In the genomic region with DNA sequence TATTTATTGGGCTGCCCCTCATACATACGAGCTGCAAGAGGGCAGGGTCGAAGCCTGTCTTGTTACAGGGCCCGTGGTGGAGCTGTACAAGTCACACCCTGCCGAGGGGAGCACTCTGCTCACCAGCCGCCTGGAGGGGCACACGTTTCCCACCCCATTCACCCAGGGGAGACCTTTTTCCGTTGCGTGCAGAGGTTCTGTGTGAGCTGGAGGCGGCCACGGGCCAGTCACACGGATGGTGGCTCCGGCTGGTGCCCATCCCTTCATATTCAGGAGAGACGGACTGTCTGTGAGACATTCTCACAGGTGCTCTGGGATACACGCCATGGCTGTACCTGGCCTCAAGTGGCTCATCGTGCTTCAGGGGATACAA, we compare ENCODE assay signal across 19 cellular contexts. TPM values are rescaled to one million over a fixed set of nuclear protein-coding genes. Genes with fewer than 3 reads are reported as not detected.
A peak's percentile ranks its signal among the peaks of the same experiment; 100 is the strongest.
DNase-seq lines count a peak whose midpoint lies in the region; ATAC-seq, FAIRE-seq and TF ChIP-seq lines count a peak whose summit lies in the region.
"Had no signal": no experiment of that assay in that cellular context is flagged by ENCODE, and none has a peak within 500 bp of the region (broad histone marks: within the 10 kb centered on the region; RNA-seq: fewer than 3 reads in every experiment).

No MANE protein-coding gene starts in this region.

- no peaks in the 10 kb centered on the region for H3K9me3 Mint-ChIP-seq in activated CD8-positive, alpha-beta T cell treated with anti-CD3 and anti-CD28 coated beads for 36 hours
- H3K9me3 Mint-ChIP-seq in activated CD8-positive, alpha-beta T cell treated with anti-CD3 and anti-CD28 coated beads, Interleukin-2, amount 10 ng/mL, durations not matched to agents 7 days and 5 days (ENCODE audit: insufficient read depth): no peaks in the 10 kb centered on the region
- H3K9me3 Mint-ChIP-seq in activated B cell treated with CpG ODN at 0.5 μM for 24 hours (no peaks in the 10 kb centered on the region), naive B cell (peaks cover 0 to 2% (median 0%) of the 10 kb centered on the region in 7 donors)

- no peak for DNase-seq in activated CD8-positive, alpha-beta T cell treated with anti-CD3 and anti-CD28 coated beads for 36 hours
- no peak for DNase-seq in activated CD8-positive, alpha-beta T cell treated with anti-CD3 and anti-CD28 coated beads, Interleukin-2, amount 10 ng/mL, durations not matched to agents 7 days and 5 days
- DNase-seq in activated B cell treated with CpG ODN at 0.5 μM for 24 hours (no peak), naive B cell (no peak), thoracic aorta (ENCODE audit: low spot score) (no peak), urothelium cell line (ENCODE audit: low spot score) (no peak), PC-3 (no peak), testis (no peak)
- DNase-seq: C1 segment of cervical spinal cord, DMS153, EL, H7, Karpas-422, NCI-H1105 treated with DMSO at 0.1 percent for 48 hours, NCI-H187, NCI-H2171, NCI-H510A, RPMI8226 had no signal

- TF ChIP-seq CTCF in activated CD8-positive, alpha-beta T cell treated with anti-CD3 and anti-CD28 coated beads for 36 hours (IDR thresholded peaks at IDR 0.05): no peak
- no peak for TF ChIP-seq CTCF in activated B cell treated with CpG ODN at 0.5 μM for 24 hours (IDR thresholded peaks at IDR 0.05)
- TF ChIP-seq CTCF in thoracic aorta (IDR thresholded peaks at IDR 0.05): no peak
- TF ChIP-seq CTCF in PC-3 (conservative IDR thresholded peaks at IDR 0.05; ENCODE audit: low read depth, low read length): no peak
- no peak for TF ChIP-seq CTCF in testis (IDR thresholded peaks at IDR 0.05)

- BruUV-seq in PC-3 (replicated peaks; lab: Mats Ljungman, UMichigan): no TSS peak

- H3K4me1 Mint-ChIP-seq in activated CD8-positive, alpha-beta T cell treated with anti-CD3 and anti-CD28 coated beads for 36 hours (ENCODE audit: low read depth): peaks cover 8% of the 10 kb centered on the region
- H3K4me1 Mint-ChIP-seq in activated CD8-positive, alpha-beta T cell treated with anti-CD3 and anti-CD28 coated beads, Interleukin-2, amount 10 ng/mL, durations not matched to agents 7 days and 5 days (ENCODE audit: low read depth): peaks cover 6% of the 10 kb centered on the region
- peaks cover 31% of the 10 kb centered on the region for H3K4me1 Mint-ChIP-seq in activated B cell treated with CpG ODN at 0.5 μM for 24 hours
- H3K4me1 Mint-ChIP-seq in naive B cell: peaks cover 13 to 33% (median 19%) of the 10 kb centered on the region in 3 donors

- H3K4me1 ChIP-seq in thoracic aorta (ENCODE audit: control insufficient read depth in 1 of 2, low read depth in 2 of 2): peaks cover 18 to 42% of the 10 kb centered on the region in 2 donors
- peaks cover 12% of the 10 kb centered on the region for H3K4me1 ChIP-seq in PC-3 (ENCODE audit: insufficient read depth, low read length)
- H3K4me1 ChIP-seq in testis: peaks cover 26% of the 10 kb centered on the region

- 93 to 97% methylated on average over 9 to 15 of the region's 15 CpGs for WGBS in testis, 2 donors

- no peak for ATAC-seq in activated CD8-positive, alpha-beta T cell treated with anti-CD3 and anti-CD28 coated beads for 36 hours
- no peak for ATAC-seq in activated CD8-positive, alpha-beta T cell treated with anti-CD3 and anti-CD28 coated beads, Interleukin-2, amount 10 ng/mL, durations not matched to agents 7 days and 5 days
- ATAC-seq in activated B cell treated with CpG ODN at 0.5 μM for 24 hours (ENCODE audit: low read depth) (no peak), naive B cell (ENCODE audit: low read depth in 2 of 2) (no peak), thoracic aorta (ENCODE audit: insufficient number of reproducible peaks, low FRiP score, low read depth) (no peak), PC-3 (no peak)

- FAIRE-seq in urothelium cell line (lab: Jason Lieb, UNC): no peak

- no peak overlapping the region for H2AFZ ChIP-seq in PC-3 (ENCODE audit: low read length)

- H3K27ac ChIP-seq in thoracic aorta (peak overlapping the region; percentile 66 to 85), PC-3 (ENCODE audit: low read length) (no peak overlapping the region), testis (no peak overlapping the region)
- H3K27ac ChIP-seq: 22Rv1 had no signal

- peaks cover 3% of the 10 kb centered on the region; the same call in 1 of the 2 replicates for H3K79me2 ChIP-seq in PC-3 (ENCODE audit: low read length)

- no peaks in the 10 kb centered on the region for H3K9me3 ChIP-seq in thoracic aorta
- H3K9me3 ChIP-seq in PC-3 (ENCODE audit: low read length): no peaks in the 10 kb centered on the region
- no peaks in the 10 kb centered on the region for H3K9me3 ChIP-seq in testis

- no peaks in the 10 kb centered on the region for H3K9me2 ChIP-seq in PC-3 (replicated peaks; ENCODE audit: low read length)

- no peak overlapping the region for H3K4me3 Mint-ChIP-seq in activated CD8-positive, alpha-beta T cell treated with anti-CD3 and anti-CD28 coated beads for 36 hours
- H3K4me3 Mint-ChIP-seq in activated CD8-positive, alpha-beta T cell treated with anti-CD3 and anti-CD28 coated beads, Interleukin-2, amount 10 ng/mL, durations not matched to agents 7 days and 5 days: no peak overlapping the region
- peak overlapping the region; percentile 12 for H3K4me3 Mint-ChIP-seq in activated B cell treated with CpG ODN at 0.5 μM for 24 hours
- H3K4me3 Mint-ChIP-seq in naive B cell: peak overlapping the region in 5 of 8 donors; percentile 2 to 59 (median 54)

- H4K20me1 ChIP-seq in PC-3 (ENCODE audit: low read length): no peaks in the 10 kb centered on the region

- H3K27ac Mint-ChIP-seq in activated CD8-positive, alpha-beta T cell treated with anti-CD3 and anti-CD28 coated beads for 36 hours: peak overlapping the region; percentile 32
- no peak overlapping the region for H3K27ac Mint-ChIP-seq in activated CD8-positive, alpha-beta T cell treated with anti-CD3 and anti-CD28 coated beads, Interleukin-2, amount 10 ng/mL, durations not matched to agents 7 days and 5 days
- H3K27ac Mint-ChIP-seq in activated B cell treated with CpG ODN at 0.5 μM for 24 hours (peak overlapping the region; percentile 76), naive B cell (peak overlapping the region in 4 of 6 donors; percentile 61 to 95 (median 83))

- H3K27me3 ChIP-seq in thoracic aorta (replicated peaks; ENCODE audit: insufficient read depth) (no peaks in the 10 kb centered on the region), PC-3 (ENCODE audit: low read length) (no peaks in the 10 kb centered on the region), testis (no peaks in the 10 kb centered on the region)

- intact Hi-C loops in activated CD8-positive, alpha-beta T cell treated with anti-CD3 and anti-CD28 coated beads for 36 hours (cut with micrococcal nuclease): no loop called here
- intact Hi-C loops in activated B cell treated with CpG ODN at 0.5 μM for 24 hours (cut with micrococcal nuclease): no loop called here
- intact Hi-C loops in PC-3 (cut with micrococcal nuclease): no loop called here
- intact Hi-C loops in testis (cut with DNase I; ENCODE audit: low total_unique reads): no loop called here

- H3K4me3 ChIP-seq in thoracic aorta (no peak overlapping the region), PC-3 (ENCODE audit: low read length) (no peak overlapping the region), testis (no peak overlapping the region)

- H3K36me3 Mint-ChIP-seq in activated CD8-positive, alpha-beta T cell treated with anti-CD3 and anti-CD28 coated beads for 36 hours (ENCODE audit: low read depth): peaks cover 14% of the 10 kb centered on the region
- peaks cover 14% of the 10 kb centered on the region for H3K36me3 Mint-ChIP-seq in activated CD8-positive, alpha-beta T cell treated with anti-CD3 and anti-CD28 coated beads, Interleukin-2, amount 10 ng/mL, durations not matched to agents 7 days and 5 days (ENCODE audit: low read depth)
- H3K36me3 Mint-ChIP-seq in activated B cell treated with CpG ODN at 0.5 μM for 24 hours (ENCODE audit: low read depth): peaks cover 14% of the 10 kb centered on the region
- H3K36me3 Mint-ChIP-seq in naive B cell: peaks cover 0 to 5% of the 10 kb centered on the region in 2 donors

- no peak overlapping the region for H3K4me2 ChIP-seq in PC-3 (ENCODE audit: low read length)

- CTCF ChIA-PET in activated CD8-positive, alpha-beta T cell treated with anti-CD3 and anti-CD28 coated beads for 36 hours (lab: Charles Lee): no interaction called here
- CTCF ChIA-PET in activated CD8-positive, alpha-beta T cell treated with anti-CD3 and anti-CD28 coated beads, Interleukin-2, amount 10 ng/mL, durations not matched to agents 7 days and 5 days (lab: Charles Lee): no interaction called here
- CTCF ChIA-PET in activated B cell treated with CpG ODN at 0.5 μM for 24 hours (lab: Charles Lee): no interaction called here
- CTCF ChIA-PET in PC-3 (lab: Charles Lee): no interaction called here

- H3K9ac ChIP-seq in PC-3 (ENCODE audit: low read length): no peak overlapping the region

- H3K27me3 Mint-ChIP-seq in activated CD8-positive, alpha-beta T cell treated with anti-CD3 and anti-CD28 coated beads for 36 hours: peaks cover 2% of the 10 kb centered on the region
- no peaks in the 10 kb centered on the region for H3K27me3 Mint-ChIP-seq in activated CD8-positive, alpha-beta T cell treated with anti-CD3 and anti-CD28 coated beads, Interleukin-2, amount 10 ng/mL, durations not matched to agents 7 days and 5 days (ENCODE audit: low read depth)
- H3K27me3 Mint-ChIP-seq in activated B cell treated with CpG ODN at 0.5 μM for 24 hours: no peaks in the 10 kb centered on the region
- peaks cover 0 to 5% (median 0%) of the 10 kb centered on the region in 3 donors for H3K27me3 Mint-ChIP-seq in naive B cell

- H3K36me3 ChIP-seq in thoracic aorta (no peaks in the 10 kb centered on the region), PC-3 (ENCODE audit: low read depth, low read length) (peaks cover 5% of the 10 kb centered on the region; the same call in 1 of the 2 replicates), testis (ENCODE audit: low read depth, missing control alignments) (no peaks in the 10 kb centered on the region)

- POLR2A ChIA-PET in activated CD8-positive, alpha-beta T cell treated with anti-CD3 and anti-CD28 coated beads for 36 hours (lab: Charles Lee): no interaction called here
- POLR2A ChIA-PET in activated CD8-positive, alpha-beta T cell treated with anti-CD3 and anti-CD28 coated beads, Interleukin-2, amount 10 ng/mL, durations not matched to agents 7 days and 5 days (lab: Charles Lee): no interaction called here
- POLR2A ChIA-PET in activated B cell treated with CpG ODN at 0.5 μM for 24 hours (lab: Charles Lee) (no interaction called here), PC-3 (lab: Charles Lee; ENCODE audit: unreplicated experiment) (no interaction called here)

- H3F3A ChIP-seq in PC-3 (ENCODE audit: low read length, unreplicated experiment): no peaks in the 10 kb centered on the region

- TF ChIP-seq POLR2A in testis (IDR thresholded peaks at IDR 0.05): no peak

RNA-seq across cellular contexts. Expression of a gene that starts 47.9 kb away (rescaled TPM):
- 1 to 10 TPM in 1 of 2 experiments, under 1 TPM in 1; 0.29 to 1.1 TPM for total RNA-seq in activated CD8-positive, alpha-beta T cell treated with anti-CD3 and anti-CD28 coated beads for 36 hours
- total RNA-seq in activated CD8-positive, alpha-beta T cell treated with anti-CD3 and anti-CD28 coated beads, Interleukin-2, amount 10 ng/mL, durations not matched to agents 7 days and 5 days: under 1 TPM in 1 of 2 experiments, not detected in 1; 0.74 TPM
- total RNA-seq in activated B cell treated with CpG ODN at 0.5 μM for 24 hours (0.11 and 0.20 TPM in 2 replicates), thoracic aorta (100 to 1,000 TPM in 1 of 2 donors, 10 to 100 TPM in 1; 32.5 to 106 TPM), PC-3 (2014; rRNA removed) (87.9 and 119 TPM in 2 replicates), testis (10 to 100 TPM; 34.0 to 36.7 TPM)
- polyA plus RNA-seq in naive B cell (ENCODE audit: low read depth in 6 of 6) (under 1 TPM in 1 of 6 donors, not detected in 5; 0.18 TPM), testis (ENCODE audit: insufficient read depth, low read depth, low replicate concordance) (14.0 TPM)

Comparison
In these comparisons a context has a peak if more than half of its experiments do, and no peak if none do; other contexts are left out.
1. H3K4me3 Mint-ChIP-seq: peak in activated B cell treated with CpG ODN at 0.5 μM for 24 hours (single experiment) and naive B cell (5 of 8); none in activated CD8-positive, alpha-beta T cell treated with anti-CD3 and anti-CD28 coated beads for 36 hours (single experiment) and activated CD8-positive, alpha-beta T cell treated with anti-CD3 and anti-CD28 coated beads, Interleukin-2, amount 10 ng/mL, durations not matched to agents 7 days and 5 days (single experiment).
2. H3K27ac ChIP-seq: peak in thoracic aorta (2 of 2); none in PC-3 (single experiment) and testis (0 of 2).
3. RNA of a gene that starts 47.9 kb away (total RNA-seq): 32.5 to 106 TPM in thoracic aorta, 87.9 to 119 TPM in PC-3 and 34.0 to 36.7 TPM in testis; 0.29 to 1.1 TPM in activated CD8-positive, alpha-beta T cell treated with anti-CD3 and anti-CD28 coated beads for 36 hours, 0.74 TPM in activated CD8-positive, alpha-beta T cell treated with anti-CD3 and anti-CD28 coated beads, Interleukin-2, amount 10 ng/mL, durations not matched to agents 7 days and 5 days and 0.11 to 0.20 TPM in activated B cell treated with CpG ODN at 0.5 μM for 24 hours; every median in the first group is over 10 times any median in the second.